ENCODE assay signal across 18 cellular contexts in the genomic region with DNA sequence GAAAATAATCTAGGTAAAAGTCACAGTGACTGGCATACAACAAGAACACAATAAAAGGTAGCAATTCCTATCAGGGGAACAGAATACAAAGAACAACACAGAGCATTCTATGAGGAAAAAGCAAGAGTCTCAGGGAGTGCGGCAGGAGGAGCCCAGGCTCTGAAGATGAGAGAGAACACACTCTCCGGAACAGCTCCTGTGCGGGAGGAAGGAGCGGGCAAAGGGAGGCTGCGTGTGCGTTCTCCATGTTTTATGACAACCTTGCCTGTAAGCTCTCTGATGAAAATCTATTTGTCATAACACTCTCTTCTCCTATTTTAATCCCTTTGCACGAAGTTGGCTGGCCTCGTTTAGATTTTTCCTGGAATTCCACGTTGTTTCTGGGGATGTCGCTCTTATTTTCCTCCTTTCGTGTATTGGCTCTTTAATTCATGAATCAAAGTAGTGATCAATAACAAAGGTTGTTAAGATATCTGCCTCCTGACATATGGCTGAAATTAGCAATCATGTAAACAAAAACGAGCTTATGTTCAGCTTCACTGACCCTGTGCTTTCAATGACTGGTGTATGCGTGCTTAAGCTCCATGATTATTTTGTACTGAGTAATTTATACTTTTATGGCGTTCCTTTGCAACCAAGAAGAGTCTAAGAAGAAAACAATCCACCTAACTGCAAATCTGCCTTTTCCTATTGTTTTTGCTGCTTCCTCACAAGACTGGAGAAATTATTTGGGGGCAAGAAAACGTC.
DNase-seq lines count a peak whose midpoint lies in the region; ATAC-seq and TF ChIP-seq lines count a peak whose summit lies in the region.
"Had no signal": no experiment of that assay in that cellular context is flagged by ENCODE, and none has a peak within 500 bp of the region (broad histone marks: within the 10 kb centered on the region; RNA-seq: fewer than 3 reads in every experiment).

No MANE protein-coding gene starts in this region.

- H3K36me3 Mint-ChIP-seq in endothelial cell (ENCODE audit: low read depth, unreplicated experiment): peaks cover 12% of the 10 kb centered on the region
- H3K36me3 Mint-ChIP-seq in osteocyte (ENCODE audit: unreplicated experiment): peaks cover 3% of the 10 kb centered on the region
- H3K36me3 Mint-ChIP-seq in stimulated activated effector memory CD8-positive, alpha-beta T cell treated with anti-CD3 and anti-CD28 coated beads, Interleukin-12 subunit alpha, Interleukin-12 subunit beta, amount 100 ng/mL, for 72 hours: no peaks in the 10 kb centered on the region
- H3K36me3 Mint-ChIP-seq: CD14-positive monocyte had no signal

- H3K27ac Mint-ChIP-seq in endothelial cell (ENCODE audit: unreplicated experiment): peak overlapping the region; percentile 22
- H3K27ac Mint-ChIP-seq in osteocyte (ENCODE audit: unreplicated experiment): peak overlapping the region; percentile 21
- H3K27ac Mint-ChIP-seq in stimulated activated effector memory CD8-positive, alpha-beta T cell treated with anti-CD3 and anti-CD28 coated beads, Interleukin-12 subunit alpha, Interleukin-12 subunit beta, amount 100 ng/mL, for 72 hours: no peak overlapping the region
- H3K27ac Mint-ChIP-seq: CD14-positive monocyte, H9 had no signal

- H3K4me3 Mint-ChIP-seq in endothelial cell (ENCODE audit: unreplicated experiment) (no peak overlapping the region), osteocyte (ENCODE audit: unreplicated experiment) (no peak overlapping the region)
- H3K4me3 Mint-ChIP-seq in stimulated activated effector memory CD8-positive, alpha-beta T cell treated with anti-CD3 and anti-CD28 coated beads, Interleukin-12 subunit alpha, Interleukin-12 subunit beta, amount 100 ng/mL, for 72 hours: no peak overlapping the region
- H3K4me3 Mint-ChIP-seq: CD14-positive monocyte, H9 had no signal

- H3K9me3 Mint-ChIP-seq in endothelial cell (ENCODE audit: unreplicated experiment) (no peaks in the 10 kb centered on the region), osteocyte (ENCODE audit: unreplicated experiment) (no peaks in the 10 kb centered on the region)
- no peaks in the 10 kb centered on the region for H3K9me3 Mint-ChIP-seq in stimulated activated effector memory CD8-positive, alpha-beta T cell treated with anti-CD3 and anti-CD28 coated beads, Interleukin-12 subunit alpha, Interleukin-12 subunit beta, amount 100 ng/mL, for 72 hours

- TF ChIP-seq CTCF in endothelial cell (IDR thresholded peaks at IDR 0.05; ENCODE audit: unreplicated experiment) (no peak), osteocyte (IDR thresholded peaks at IDR 0.05) (no peak)

- DNase-seq in NCI-H82 (lab: John Stamatoyannopoulos, UW) (peak; percentile 38), NCI-H82 treated with DMSO at 0.1 percent for 48 hours (lab: John Stamatoyannopoulos, UW; ENCODE audit: unreplicated experiment) (no peak), endothelial cell (ENCODE audit: low spot score) (no peak), osteocyte (ENCODE audit: extremely low spot score, unreplicated experiment) (no peak), LoVo (ENCODE audit: low spot score) (no peak), DMS53 treated with DMSO at 0.1 percent for 48 hours (lab: John Stamatoyannopoulos, UW; ENCODE audit: unreplicated experiment) (no peak), SW480 (ENCODE audit: low spot score) (no peak)
- no peak for DNase-seq in stimulated activated effector memory CD8-positive, alpha-beta T cell treated with anti-CD3 and anti-CD28 coated beads, Interleukin-12 subunit alpha, Interleukin-12 subunit beta, amount 100 ng/mL, for 72 hours (ENCODE audit: low spot score in 2 of 2)
- DNase-seq: 8988T, DMS153, H9, IMR-90, Karpas-422, NCI-H1105, NCI-H1694 treated with DMSO at 0.1 percent for 48 hours, RPMI8226, SIG-M5 had no signal

- H3K4me1 Mint-ChIP-seq in endothelial cell (ENCODE audit: unreplicated experiment): peaks cover 5% of the 10 kb centered on the region
- H3K4me1 Mint-ChIP-seq in osteocyte (ENCODE audit: unreplicated experiment): peaks cover 29% of the 10 kb centered on the region
- H3K4me1 Mint-ChIP-seq in stimulated activated effector memory CD8-positive, alpha-beta T cell treated with anti-CD3 and anti-CD28 coated beads, Interleukin-12 subunit alpha, Interleukin-12 subunit beta, amount 100 ng/mL, for 72 hours: no peaks in the 10 kb centered on the region
- H3K4me1 Mint-ChIP-seq: CD14-positive monocyte had no signal

- no peak for ATAC-seq in stimulated activated effector memory CD8-positive, alpha-beta T cell treated with anti-CD3 and anti-CD28 coated beads, Interleukin-12 subunit alpha, Interleukin-12 subunit beta, amount 100 ng/mL, for 72 hours

- peaks cover 7% of the 10 kb centered on the region for H3K27me3 Mint-ChIP-seq in endothelial cell (ENCODE audit: unreplicated experiment)
- no peaks in the 10 kb centered on the region for H3K27me3 Mint-ChIP-seq in osteocyte (ENCODE audit: unreplicated experiment)
